Comparison of ENCODE assay signal across 22 cellular contexts in genomic region chr13:107231941-107232340, GRCh38.
"Had no signal": no experiment of that assay in that cellular context is flagged by ENCODE, and none has a peak within 500 bp of the region (broad histone marks: within the 10 kb centered on the region; RNA-seq: fewer than 3 reads in every experiment).

No MANE protein-coding gene starts in this region.

- DNase-seq: activated CD4-positive, alpha-beta T cell treated with anti-CD3 and anti-CD28 coated beads, Interleukin-2, amount 10 ng/mL, durations not matched to agents 24 days and 14 days; activated CD8-positive, alpha-beta T cell treated with anti-CD3 and anti-CD28 coated beads for 36 hours; activated naive CD4-positive, alpha-beta T cell treated with anti-CD3 and anti-CD28 coated beads for 36 hours; activated T-cell treated with anti-CD3 and anti-CD28 coated beads, Interleukin-2, amount 50 U/mL, for 1 hour; anterior cingulate cortex; caudate nucleus; dorsolateral prefrontal cortex; endodermal cell; foreskin fibroblast; hypothalamus; islet precursor cell; lower lobe of right lung; midbrain; nephron progenitor cell; occipital lobe; posterior cingulate gyrus; stimulated activated CD8-positive, alpha-beta memory T cell treated with anti-CD3 and anti-CD28 coated beads, Interleukin-4, amount 100 ng/mL, for 48 hours; stimulated activated naive CD4-positive, alpha-beta T cell; upper lobe of right lung had no signal

- H3K27me3 ChIP-seq: upper lobe of right lung had no signal

- H3K27ac ChIP-seq: dorsolateral prefrontal cortex, epithelial cell of prostate, lower lobe of right lung, upper lobe of right lung had no signal

- H3K4me1 Mint-ChIP-seq: activated CD4-positive, alpha-beta T cell treated with anti-CD3 and anti-CD28 coated beads, Interleukin-2, amount 10 ng/mL, durations not matched to agents 24 days and 14 days; activated T-helper 17 cell treated with anti-CD3 and anti-CD28 coated beads, Interleukin-2, amount 50 U/mL, for 72 hours; endodermal cell had no signal

- H3K27ac Mint-ChIP-seq: activated CD4-positive, alpha-beta T cell treated with anti-CD3 and anti-CD28 coated beads, Interleukin-2, amount 10 ng/mL, durations not matched to agents 24 days and 14 days; activated CD8-positive, alpha-beta T cell treated with anti-CD3 and anti-CD28 coated beads for 36 hours; activated naive CD4-positive, alpha-beta T cell treated with anti-CD3 and anti-CD28 coated beads for 36 hours; activated T-helper 17 cell treated with anti-CD3 and anti-CD28 coated beads, Interleukin-2, amount 50 U/mL, for 72 hours; endodermal cell; nephron progenitor cell had no signal

- H3K36me3 Mint-ChIP-seq: brain had no signal

- H3K4me3 ChIP-seq: dorsolateral prefrontal cortex, lower lobe of right lung, upper lobe of right lung had no signal

- H3K36me3 ChIP-seq: lower lobe of right lung, upper lobe of right lung had no signal

- H3K9me3 Mint-ChIP-seq: activated CD4-positive, alpha-beta T cell treated with anti-CD3 and anti-CD28 coated beads, Interleukin-2, amount 10 ng/mL, durations not matched to agents 24 days and 14 days; activated CD8-positive, alpha-beta T cell treated with anti-CD3 and anti-CD28 coated beads for 36 hours; activated naive CD4-positive, alpha-beta T cell treated with anti-CD3 and anti-CD28 coated beads for 36 hours; activated T-helper 17 cell treated with anti-CD3 and anti-CD28 coated beads, Interleukin-2, amount 50 U/mL, for 72 hours; brain; endodermal cell; nephron progenitor cell had no signal

- H3K4me1 ChIP-seq: lower lobe of right lung, upper lobe of right lung had no signal

- H3K27me3 Mint-ChIP-seq: activated CD4-positive, alpha-beta T cell treated with anti-CD3 and anti-CD28 coated beads, Interleukin-2, amount 10 ng/mL, durations not matched to agents 24 days and 14 days; activated CD8-positive, alpha-beta T cell treated with anti-CD3 and anti-CD28 coated beads for 36 hours; activated T-helper 17 cell treated with anti-CD3 and anti-CD28 coated beads, Interleukin-2, amount 50 U/mL, for 72 hours; brain had no signal

- H3K9me3 ChIP-seq: lower lobe of right lung, upper lobe of right lung had no signal

- H3K4me3 Mint-ChIP-seq: activated CD4-positive, alpha-beta T cell treated with anti-CD3 and anti-CD28 coated beads, Interleukin-2, amount 10 ng/mL, durations not matched to agents 24 days and 14 days; activated CD8-positive, alpha-beta T cell treated with anti-CD3 and anti-CD28 coated beads for 36 hours; activated naive CD4-positive, alpha-beta T cell treated with anti-CD3 and anti-CD28 coated beads for 36 hours; activated T-helper 17 cell treated with anti-CD3 and anti-CD28 coated beads, Interleukin-2, amount 50 U/mL, for 72 hours; brain; endodermal cell; nephron progenitor cell had no signal
